Comparison of ENCODE assay signal across 1 cellular context in genomic region chr5:150605546-150605945, GRCh38.
TF ChIP-seq lines count a peak whose summit lies in the region.

No MANE protein-coding gene starts in this region.

TF ChIP-seq in PFSK-1, 5 proteins besides CTCF, POLR2A, EP300 and RAD21:
- TF ChIP-seq FOXP2 (optimal IDR thresholded peaks at IDR 0.05; ENCODE audit: borderline replicate concordance, extremely low read depth, extremely low read length, insufficient read depth) (peak; percentile 48), POLR2AphosphoS5 (IDR thresholded peaks at IDR 0.05; ENCODE audit: low read depth, low read length) (no peak)
